1 cellular context compared by ENCODE assay signal in the genomic region with DNA sequence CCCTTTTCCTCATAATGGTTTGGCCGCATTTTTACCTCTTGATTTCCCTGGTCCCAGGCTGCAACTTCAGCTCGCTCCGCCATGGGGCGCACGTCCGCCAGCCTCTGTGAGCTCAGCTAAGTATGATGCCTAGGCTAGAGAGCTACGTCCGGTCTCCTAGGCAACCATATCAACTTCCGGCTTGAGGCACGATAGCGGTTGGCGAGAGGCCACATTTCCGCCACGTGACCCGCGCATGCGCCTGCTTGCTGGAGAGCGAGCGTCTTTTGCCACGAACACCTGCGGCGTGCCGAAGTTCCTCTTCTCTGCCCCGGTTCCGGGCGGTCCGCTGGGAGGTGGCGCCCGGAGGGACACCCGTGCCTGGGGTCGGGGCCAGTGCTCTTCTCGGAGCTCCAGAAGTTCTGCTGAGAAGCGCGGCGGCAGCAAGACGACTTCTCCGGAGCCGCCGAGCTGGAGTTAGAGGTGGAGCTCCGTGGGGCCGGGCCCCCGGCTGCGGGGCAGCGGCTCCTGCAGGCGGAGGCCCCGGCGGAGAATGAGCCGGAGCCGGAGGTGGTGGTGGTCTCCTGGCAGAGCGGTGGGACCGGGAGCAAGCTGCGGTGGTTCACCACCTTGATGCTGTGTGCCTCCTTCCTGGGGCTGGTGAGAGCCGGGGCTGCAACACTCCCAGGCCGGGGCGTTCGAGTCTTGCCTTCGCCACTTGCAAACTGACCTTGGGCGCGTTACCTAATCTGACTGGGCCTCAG.
TF ChIP-seq lines count a peak whose summit lies in the region.

No MANE protein-coding gene starts in this region.

TF ChIP-seq in GM12878, 131 proteins besides CTCF, POLR2A, EP300 and RAD21 (continued from another document and continues in another):
- TF ChIP-seq, protein P1, sequence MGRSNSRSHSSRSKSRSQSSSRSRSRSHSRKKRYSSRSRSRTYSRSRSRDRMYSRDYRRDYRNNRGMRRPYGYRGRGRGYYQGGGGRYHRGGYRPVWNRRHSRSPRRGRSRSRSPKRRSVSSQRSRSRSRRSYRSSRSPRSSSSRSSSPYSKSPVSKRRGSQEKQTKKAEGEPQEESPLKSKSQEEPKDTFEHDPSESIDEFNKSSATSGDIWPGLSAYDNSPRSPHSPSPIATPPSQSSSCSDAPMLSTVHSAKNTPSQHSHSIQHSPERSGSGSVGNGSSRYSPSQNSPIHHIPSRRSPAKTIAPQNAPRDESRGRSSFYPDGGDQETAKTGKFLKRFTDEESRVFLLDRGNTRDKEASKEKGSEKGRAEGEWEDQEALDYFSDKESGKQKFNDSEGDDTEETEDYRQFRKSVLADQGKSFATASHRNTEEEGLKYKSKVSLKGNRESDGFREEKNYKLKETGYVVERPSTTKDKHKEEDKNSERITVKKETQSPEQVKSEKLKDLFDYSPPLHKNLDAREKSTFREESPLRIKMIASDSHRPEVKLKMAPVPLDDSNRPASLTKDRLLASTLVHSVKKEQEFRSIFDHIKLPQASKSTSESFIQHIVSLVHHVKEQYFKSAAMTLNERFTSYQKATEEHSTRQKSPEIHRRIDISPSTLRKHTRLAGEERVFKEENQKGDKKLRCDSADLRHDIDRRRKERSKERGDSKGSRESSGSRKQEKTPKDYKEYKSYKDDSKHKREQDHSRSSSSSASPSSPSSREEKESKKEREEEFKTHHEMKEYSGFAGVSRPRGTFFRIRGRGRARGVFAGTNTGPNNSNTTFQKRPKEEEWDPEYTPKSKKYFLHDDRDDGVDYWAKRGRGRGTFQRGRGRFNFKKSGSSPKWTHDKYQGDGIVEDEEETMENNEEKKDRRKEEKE (IDR thresholded peaks at IDR 0.05): no peak
- TF ChIP-seq, protein P2, sequence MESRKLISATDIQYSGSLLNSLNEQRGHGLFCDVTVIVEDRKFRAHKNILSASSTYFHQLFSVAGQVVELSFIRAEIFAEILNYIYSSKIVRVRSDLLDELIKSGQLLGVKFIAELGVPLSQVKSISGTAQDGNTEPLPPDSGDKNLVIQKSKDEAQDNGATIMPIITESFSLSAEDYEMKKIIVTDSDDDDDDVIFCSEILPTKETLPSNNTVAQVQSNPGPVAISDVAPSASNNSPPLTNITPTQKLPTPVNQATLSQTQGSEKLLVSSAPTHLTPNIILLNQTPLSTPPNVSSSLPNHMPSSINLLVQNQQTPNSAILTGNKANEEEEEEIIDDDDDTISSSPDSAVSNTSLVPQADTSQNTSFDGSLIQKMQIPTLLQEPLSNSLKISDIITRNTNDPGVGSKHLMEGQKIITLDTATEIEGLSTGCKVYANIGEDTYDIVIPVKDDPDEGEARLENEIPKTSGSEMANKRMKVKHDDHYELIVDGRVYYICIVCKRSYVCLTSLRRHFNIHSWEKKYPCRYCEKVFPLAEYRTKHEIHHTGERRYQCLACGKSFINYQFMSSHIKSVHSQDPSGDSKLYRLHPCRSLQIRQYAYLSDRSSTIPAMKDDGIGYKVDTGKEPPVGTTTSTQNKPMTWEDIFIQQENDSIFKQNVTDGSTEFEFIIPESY (IDR thresholded peaks at IDR 0.05): no peak
- TF ChIP-seq FOXM1 (IDR thresholded peaks at IDR 0.05; ENCODE audit: low read depth, low read length) (peak; percentile 74; the same call in 1 of the 2 replicates), POLR2AphosphoS5 (IDR thresholded peaks at IDR 0.05; ENCODE audit: low read length) (peak; percentile 89), NR2C1 (IDR thresholded peaks at IDR 0.05) (peak; percentile 38; the same call in 1 of the 2 replicates), STAT3 (IDR thresholded peaks at IDR 0.05; ENCODE audit: low read depth, low read length) (no peak), CBX3 (IDR thresholded peaks at IDR 0.05; ENCODE audit: borderline replicate concordance, low read depth) (no peak), PAX5 (IDR thresholded peaks at IDR 0.05; ENCODE audit: borderline replicate concordance, low read depth, low read length) (peak; percentile 49; the same call in 1 of the 2 replicates), YY1 (IDR thresholded peaks at IDR 0.05; ENCODE audit: low read depth, low read length) (peak; percentile 77), MXI1 (IDR thresholded peaks at IDR 0.05; ENCODE audit: low read depth, low read length) (peak; percentile 98), RB1 (IDR thresholded peaks at IDR 0.05; ENCODE audit: borderline replicate concordance) (0 out of 2 replicates have a peak, but pooled peaks have one; percentile 12), ETV6 (conservative IDR thresholded peaks at IDR 0.05 in 1 of 2, IDR thresholded peaks at IDR 0.05 in 1 of 2; ENCODE audit: borderline replicate concordance in 1 of 2, low read depth in 1 of 2) (peak in 1 of 2 experiments; percentile 41; a peak in 2 of 4 replicates), ZNF274 (IDR thresholded peaks at IDR 0.05; ENCODE audit: insufficient read depth, insufficient read length) (no peak), ATF7 (IDR thresholded peaks at IDR 0.05; ENCODE audit: low read depth) (peak; percentile 48), WRNIP1 (IDR thresholded peaks at IDR 0.05; ENCODE audit: borderline replicate concordance, low read depth, low read length) (no peak), BACH1 (IDR thresholded peaks at IDR 0.05; ENCODE audit: borderline replicate concordance) (peak; percentile 89), EGR1 (IDR thresholded peaks at IDR 0.05; ENCODE audit: borderline replicate concordance in 1 of 2, low read depth in 2 of 2, low read length in 2 of 2) (no peak), SRF (IDR thresholded peaks at IDR 0.05; ENCODE audit: low read depth in 2 of 2, low read length in 2 of 2) (no peak), BCL11A (IDR thresholded peaks at IDR 0.05; ENCODE audit: low read depth, low read length) (peak; percentile 17; the same call in 1 of the 2 replicates)
- TF ChIP-seq, protein P3, sequence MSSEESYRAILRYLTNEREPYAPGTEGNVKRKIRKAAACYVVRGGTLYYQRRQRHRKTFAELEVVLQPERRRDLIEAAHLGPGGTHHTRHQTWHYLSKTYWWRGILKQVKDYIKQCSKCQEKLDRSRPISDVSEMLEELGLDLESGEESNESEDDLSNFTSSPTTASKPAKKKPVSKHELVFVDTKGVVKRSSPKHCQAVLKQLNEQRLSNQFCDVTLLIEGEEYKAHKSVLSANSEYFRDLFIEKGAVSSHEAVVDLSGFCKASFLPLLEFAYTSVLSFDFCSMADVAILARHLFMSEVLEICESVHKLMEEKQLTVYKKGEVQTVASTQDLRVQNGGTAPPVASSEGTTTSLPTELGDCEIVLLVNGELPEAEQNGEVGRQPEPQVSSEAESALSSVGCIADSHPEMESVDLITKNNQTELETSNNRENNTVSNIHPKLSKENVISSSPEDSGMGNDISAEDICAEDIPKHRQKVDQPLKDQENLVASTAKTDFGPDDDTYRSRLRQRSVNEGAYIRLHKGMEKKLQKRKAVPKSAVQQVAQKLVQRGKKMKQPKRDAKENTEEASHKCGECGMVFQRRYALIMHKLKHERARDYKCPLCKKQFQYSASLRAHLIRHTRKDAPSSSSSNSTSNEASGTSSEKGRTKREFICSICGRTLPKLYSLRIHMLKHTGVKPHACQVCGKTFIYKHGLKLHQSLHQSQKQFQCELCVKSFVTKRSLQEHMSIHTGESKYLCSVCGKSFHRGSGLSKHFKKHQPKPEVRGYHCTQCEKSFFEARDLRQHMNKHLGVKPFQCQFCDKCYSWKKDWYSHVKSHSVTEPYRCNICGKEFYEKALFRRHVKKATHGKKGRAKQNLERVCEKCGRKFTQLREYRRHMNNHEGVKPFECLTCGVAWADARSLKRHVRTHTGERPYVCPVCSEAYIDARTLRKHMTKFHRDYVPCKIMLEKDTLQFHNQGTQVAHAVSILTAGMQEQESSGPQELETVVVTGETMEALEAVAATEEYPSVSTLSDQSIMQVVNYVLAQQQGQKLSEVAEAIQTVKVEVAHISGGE (CRISPR knock-in tag; IDR thresholded peaks at IDR 0.05): peak; percentile 51; the same call in 1 of the 2 replicates
- TF ChIP-seq, protein P4, sequence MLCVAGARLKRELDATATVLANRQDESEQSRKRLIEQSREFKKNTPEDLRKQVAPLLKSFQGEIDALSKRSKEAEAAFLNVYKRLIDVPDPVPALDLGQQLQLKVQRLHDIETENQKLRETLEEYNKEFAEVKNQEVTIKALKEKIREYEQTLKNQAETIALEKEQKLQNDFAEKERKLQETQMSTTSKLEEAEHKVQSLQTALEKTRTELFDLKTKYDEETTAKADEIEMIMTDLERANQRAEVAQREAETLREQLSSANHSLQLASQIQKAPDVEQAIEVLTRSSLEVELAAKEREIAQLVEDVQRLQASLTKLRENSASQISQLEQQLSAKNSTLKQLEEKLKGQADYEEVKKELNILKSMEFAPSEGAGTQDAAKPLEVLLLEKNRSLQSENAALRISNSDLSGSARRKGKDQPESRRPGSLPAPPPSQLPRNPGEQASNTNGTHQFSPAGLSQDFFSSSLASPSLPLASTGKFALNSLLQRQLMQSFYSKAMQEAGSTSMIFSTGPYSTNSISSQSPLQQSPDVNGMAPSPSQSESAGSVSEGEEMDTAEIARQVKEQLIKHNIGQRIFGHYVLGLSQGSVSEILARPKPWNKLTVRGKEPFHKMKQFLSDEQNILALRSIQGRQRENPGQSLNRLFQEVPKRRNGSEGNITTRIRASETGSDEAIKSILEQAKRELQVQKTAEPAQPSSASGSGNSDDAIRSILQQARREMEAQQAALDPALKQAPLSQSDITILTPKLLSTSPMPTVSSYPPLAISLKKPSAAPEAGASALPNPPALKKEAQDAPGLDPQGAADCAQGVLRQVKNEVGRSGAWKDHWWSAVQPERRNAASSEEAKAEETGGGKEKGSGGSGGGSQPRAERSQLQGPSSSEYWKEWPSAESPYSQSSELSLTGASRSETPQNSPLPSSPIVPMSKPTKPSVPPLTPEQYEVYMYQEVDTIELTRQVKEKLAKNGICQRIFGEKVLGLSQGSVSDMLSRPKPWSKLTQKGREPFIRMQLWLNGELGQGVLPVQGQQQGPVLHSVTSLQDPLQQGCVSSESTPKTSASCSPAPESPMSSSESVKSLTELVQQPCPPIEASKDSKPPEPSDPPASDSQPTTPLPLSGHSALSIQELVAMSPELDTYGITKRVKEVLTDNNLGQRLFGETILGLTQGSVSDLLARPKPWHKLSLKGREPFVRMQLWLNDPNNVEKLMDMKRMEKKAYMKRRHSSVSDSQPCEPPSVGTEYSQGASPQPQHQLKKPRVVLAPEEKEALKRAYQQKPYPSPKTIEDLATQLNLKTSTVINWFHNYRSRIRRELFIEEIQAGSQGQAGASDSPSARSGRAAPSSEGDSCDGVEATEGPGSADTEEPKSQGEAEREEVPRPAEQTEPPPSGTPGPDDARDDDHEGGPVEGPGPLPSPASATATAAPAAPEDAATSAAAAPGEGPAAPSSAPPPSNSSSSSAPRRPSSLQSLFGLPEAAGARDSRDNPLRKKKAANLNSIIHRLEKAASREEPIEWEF (IDR thresholded peaks at IDR 0.05; ENCODE audit: insufficient replicate concordance, low read depth, low read length): no peak
- TF ChIP-seq, protein P5, sequence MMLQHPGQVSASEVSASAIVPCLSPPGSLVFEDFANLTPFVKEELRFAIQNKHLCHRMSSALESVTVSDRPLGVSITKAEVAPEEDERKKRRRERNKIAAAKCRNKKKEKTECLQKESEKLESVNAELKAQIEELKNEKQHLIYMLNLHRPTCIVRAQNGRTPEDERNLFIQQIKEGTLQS (IDR thresholded peaks at IDR 0.05; ENCODE audit: borderline replicate concordance, extremely low read depth, low read depth, low read length): peak; percentile 96
- TF ChIP-seq, protein P6, sequence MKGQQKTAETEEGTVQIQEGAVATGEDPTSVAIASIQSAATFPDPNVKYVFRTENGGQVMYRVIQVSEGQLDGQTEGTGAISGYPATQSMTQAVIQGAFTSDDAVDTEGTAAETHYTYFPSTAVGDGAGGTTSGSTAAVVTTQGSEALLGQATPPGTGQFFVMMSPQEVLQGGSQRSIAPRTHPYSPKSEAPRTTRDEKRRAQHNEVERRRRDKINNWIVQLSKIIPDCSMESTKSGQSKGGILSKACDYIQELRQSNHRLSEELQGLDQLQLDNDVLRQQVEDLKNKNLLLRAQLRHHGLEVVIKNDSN (IDR thresholded peaks at IDR 0.05; ENCODE audit: borderline replicate concordance, extremely low read length, insufficient read depth, low read depth, low read length): peak; percentile 99
- TF ChIP-seq, protein P7, sequence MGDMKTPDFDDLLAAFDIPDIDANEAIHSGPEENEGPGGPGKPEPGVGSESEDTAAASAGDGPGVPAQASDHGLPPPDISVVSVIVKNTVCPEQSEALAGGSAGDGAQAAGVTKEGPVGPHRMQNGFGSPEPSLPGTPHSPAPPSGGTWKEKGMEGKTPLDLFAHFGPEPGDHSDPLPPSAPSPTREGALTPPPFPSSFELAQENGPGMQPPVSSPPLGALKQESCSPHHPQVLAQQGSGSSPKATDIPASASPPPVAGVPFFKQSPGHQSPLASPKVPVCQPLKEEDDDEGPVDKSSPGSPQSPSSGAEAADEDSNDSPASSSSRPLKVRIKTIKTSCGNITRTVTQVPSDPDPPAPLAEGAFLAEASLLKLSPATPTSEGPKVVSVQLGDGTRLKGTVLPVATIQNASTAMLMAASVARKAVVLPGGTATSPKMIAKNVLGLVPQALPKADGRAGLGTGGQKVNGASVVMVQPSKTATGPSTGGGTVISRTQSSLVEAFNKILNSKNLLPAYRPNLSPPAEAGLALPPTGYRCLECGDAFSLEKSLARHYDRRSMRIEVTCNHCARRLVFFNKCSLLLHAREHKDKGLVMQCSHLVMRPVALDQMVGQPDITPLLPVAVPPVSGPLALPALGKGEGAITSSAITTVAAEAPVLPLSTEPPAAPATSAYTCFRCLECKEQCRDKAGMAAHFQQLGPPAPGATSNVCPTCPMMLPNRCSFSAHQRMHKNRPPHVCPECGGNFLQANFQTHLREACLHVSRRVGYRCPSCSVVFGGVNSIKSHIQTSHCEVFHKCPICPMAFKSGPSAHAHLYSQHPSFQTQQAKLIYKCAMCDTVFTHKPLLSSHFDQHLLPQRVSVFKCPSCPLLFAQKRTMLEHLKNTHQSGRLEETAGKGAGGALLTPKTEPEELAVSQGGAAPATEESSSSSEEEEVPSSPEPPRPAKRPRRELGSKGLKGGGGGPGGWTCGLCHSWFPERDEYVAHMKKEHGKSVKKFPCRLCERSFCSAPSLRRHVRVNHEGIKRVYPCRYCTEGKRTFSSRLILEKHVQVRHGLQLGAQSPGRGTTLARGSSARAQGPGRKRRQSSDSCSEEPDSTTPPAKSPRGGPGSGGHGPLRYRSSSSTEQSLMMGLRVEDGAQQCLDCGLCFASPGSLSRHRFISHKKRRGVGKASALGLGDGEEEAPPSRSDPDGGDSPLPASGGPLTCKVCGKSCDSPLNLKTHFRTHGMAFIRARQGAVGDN (IDR thresholded peaks at IDR 0.05): peak; percentile 98
- TF ChIP-seq, protein P8, sequence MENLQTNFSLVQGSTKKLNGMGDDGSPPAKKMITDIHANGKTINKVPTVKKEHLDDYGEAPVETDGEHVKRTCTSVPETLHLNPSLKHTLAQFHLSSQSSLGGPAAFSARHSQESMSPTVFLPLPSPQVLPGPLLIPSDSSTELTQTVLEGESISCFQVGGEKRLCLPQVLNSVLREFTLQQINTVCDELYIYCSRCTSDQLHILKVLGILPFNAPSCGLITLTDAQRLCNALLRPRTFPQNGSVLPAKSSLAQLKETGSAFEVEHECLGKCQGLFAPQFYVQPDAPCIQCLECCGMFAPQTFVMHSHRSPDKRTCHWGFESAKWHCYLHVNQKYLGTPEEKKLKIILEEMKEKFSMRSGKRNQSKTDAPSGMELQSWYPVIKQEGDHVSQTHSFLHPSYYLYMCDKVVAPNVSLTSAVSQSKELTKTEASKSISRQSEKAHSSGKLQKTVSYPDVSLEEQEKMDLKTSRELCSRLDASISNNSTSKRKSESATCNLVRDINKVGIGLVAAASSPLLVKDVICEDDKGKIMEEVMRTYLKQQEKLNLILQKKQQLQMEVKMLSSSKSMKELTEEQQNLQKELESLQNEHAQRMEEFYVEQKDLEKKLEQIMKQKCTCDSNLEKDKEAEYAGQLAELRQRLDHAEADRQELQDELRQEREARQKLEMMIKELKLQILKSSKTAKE (IDR thresholded peaks at IDR 0.05; ENCODE audit: low read depth, poor library complexity, severe bottlenecking): peak; percentile 75
